ENCODE assay signal across 29 cellular contexts in genomic region chr2:155852156-155852555, GRCh38.
"Had no signal": no experiment of that assay in that cellular context is flagged by ENCODE, and none has a peak within 500 bp of the region (broad histone marks: within the 10 kb centered on the region; RNA-seq: fewer than 3 reads in every experiment).

No MANE protein-coding gene starts in this region.

- H3K4me1 Mint-ChIP-seq: stimulated activated effector memory CD8-positive, alpha-beta T cell treated with anti-CD3 and anti-CD28 coated beads, Interleukin-12 subunit alpha, Interleukin-12 subunit beta, amount 100 ng/mL, for 72 hours; stimulated activated memory B cell treated with anti-CD40 and anti-IgM and Interleukin-4, amounts not matched to agents 10 μg/mL and 1 μg/mL and 100 μg/mL, for 72 hours; stimulated activated naive B cell treated with anti-CD40 and anti-IgM and Interleukin-4, amounts not matched to agents 10 μg/mL and 1 μg/mL and 100 μg/mL, for 72 hours; stimulated activated naive CD8-positive, alpha-beta T cell treated with anti-CD3 and anti-CD28 coated beads, Interleukin-15, amount 100 ng/mL, for 72 hours had no signal

- H3K27ac Mint-ChIP-seq: stimulated activated effector memory CD8-positive, alpha-beta T cell treated with anti-CD3 and anti-CD28 coated beads, Interleukin-12 subunit alpha, Interleukin-12 subunit beta, amount 100 ng/mL, for 72 hours; stimulated activated memory B cell treated with anti-CD40 and anti-IgM and Interleukin-4, amounts not matched to agents 10 μg/mL and 1 μg/mL and 100 μg/mL, for 72 hours; stimulated activated naive B cell treated with anti-CD40 and anti-IgM and Interleukin-4, amounts not matched to agents 10 μg/mL and 1 μg/mL and 100 μg/mL, for 72 hours; stimulated activated naive CD8-positive, alpha-beta T cell treated with anti-CD3 and anti-CD28 coated beads, Interleukin-15, amount 100 ng/mL, for 72 hours; stimulated activated naive CD8-positive, alpha-beta T cell treated with anti-CD3 and anti-CD28 coated beads, Interleukin-15, Interleukin-2, amounts not matched to agents 100 ng/mL and 50 ng/mL, for 24 hours; type B pancreatic cell had no signal

- H3K4me3 Mint-ChIP-seq: stimulated activated effector memory CD8-positive, alpha-beta T cell treated with anti-CD3 and anti-CD28 coated beads, Interleukin-12 subunit alpha, Interleukin-12 subunit beta, amount 100 ng/mL, for 72 hours; stimulated activated memory B cell treated with anti-CD40 and anti-IgM and Interleukin-4, amounts not matched to agents 10 μg/mL and 1 μg/mL and 100 μg/mL, for 72 hours; stimulated activated naive B cell treated with anti-CD40 and anti-IgM and Interleukin-4, amounts not matched to agents 10 μg/mL and 1 μg/mL and 100 μg/mL, for 72 hours; stimulated activated naive CD8-positive, alpha-beta T cell treated with anti-CD3 and anti-CD28 coated beads, Interleukin-15, amount 100 ng/mL, for 72 hours; stimulated activated naive CD8-positive, alpha-beta T cell treated with anti-CD3 and anti-CD28 coated beads, Interleukin-15, Interleukin-2, amounts not matched to agents 100 ng/mL and 50 ng/mL, for 24 hours; type B pancreatic cell had no signal

- H3K36me3 Mint-ChIP-seq: stimulated activated effector memory CD8-positive, alpha-beta T cell treated with anti-CD3 and anti-CD28 coated beads, Interleukin-12 subunit alpha, Interleukin-12 subunit beta, amount 100 ng/mL, for 72 hours; stimulated activated memory B cell treated with anti-CD40 and anti-IgM and Interleukin-4, amounts not matched to agents 10 μg/mL and 1 μg/mL and 100 μg/mL, for 72 hours; stimulated activated naive B cell treated with anti-CD40 and anti-IgM and Interleukin-4, amounts not matched to agents 10 μg/mL and 1 μg/mL and 100 μg/mL, for 72 hours; type B pancreatic cell had no signal

- ATAC-seq: stimulated activated effector memory CD8-positive, alpha-beta T cell treated with anti-CD3 and anti-CD28 coated beads, Interleukin-12 subunit alpha, Interleukin-12 subunit beta, amount 100 ng/mL, for 72 hours; stimulated activated memory B cell treated with anti-CD40 and anti-IgM and Interleukin-4, amounts not matched to agents 10 μg/mL and 1 μg/mL and 100 μg/mL, for 72 hours; stimulated activated naive B cell treated with anti-CD40 and anti-IgM and Interleukin-4, amounts not matched to agents 10 μg/mL and 1 μg/mL and 100 μg/mL, for 72 hours; stimulated activated naive CD8-positive, alpha-beta T cell treated with anti-CD3 and anti-CD28 coated beads, Interleukin-15, amount 100 ng/mL, for 72 hours; stimulated activated naive CD8-positive, alpha-beta T cell treated with anti-CD3 and anti-CD28 coated beads, Interleukin-15, Interleukin-2, amounts not matched to agents 100 U/mL and 50 U/mL, for 24 hours; upper lobe of right lung had no signal

- FAIRE-seq: urothelium cell line had no signal

- DNase-seq: stimulated activated CD4-positive, alpha-beta T cell treated with anti-CD3 and anti-CD28 coated beads, Interleukin-2, amount 100 ng/mL, for 48 hours; stimulated activated CD4-positive, alpha-beta T cell treated with anti-CD3 and anti-CD28 coated beads, Interleukin-4, amount 100 ng/mL, for 1 hour; stimulated activated CD4-positive, alpha-beta T cell treated with anti-CD3 and anti-CD28 coated beads, Interleukin-4, amount 100 ng/mL, for 24 hours; stimulated activated CD4-positive, alpha-beta T cell treated with anti-CD3 and anti-CD28 coated beads, Interleukin-4, amount 100 ng/mL, for 4 hours; stimulated activated CD8-positive, alpha-beta memory T cell treated with anti-CD3 and anti-CD28 coated beads, Interleukin-4, amount 100 ng/mL, for 48 hours; stimulated activated naive B cell treated with anti-CD40 and anti-IgM and Interleukin-4, amounts not matched to agents 10 μg/mL and 1 μg/mL and 100 μg/mL, for 72 hours; stimulated activated naive CD4-positive, alpha-beta T cell; stimulated activated naive CD4-positive, alpha-beta T cell treated with Interleukin-2 at 50 U/mL for 16 hours; stimulated activated naive CD8-positive, alpha-beta T cell treated with anti-CD3 and anti-CD28 coated beads, Interleukin-15, amount 100 ng/mL, for 72 hours; stimulated activated naive CD8-positive, alpha-beta T cell treated with anti-CD3 and anti-CD28 coated beads, Interleukin-15, Interleukin-2, amounts not matched to agents 100 U/mL and 50 U/mL, for 24 hours; stomach; substantia nigra; testis; thyroid gland; tibial artery; transverse colon; trophoblast cell; upper lobe of left lung; upper lobe of right lung; uterus had no signal

- H3K27me3 ChIP-seq: stomach, suprapubic skin, testis, thyroid gland, tibial artery, tibial nerve, transverse colon, upper lobe of left lung, upper lobe of right lung, uterus, vagina had no signal

- H3K27ac ChIP-seq: stomach, suprapubic skin, testis, thoracic aorta, thyroid gland, tibial artery, tibial nerve, transverse colon, upper lobe of left lung, upper lobe of right lung, uterus, vagina had no signal

- H3K27me3 Mint-ChIP-seq: stimulated activated memory B cell treated with anti-CD40 and anti-IgM and Interleukin-4, amounts not matched to agents 10 μg/mL and 1 μg/mL and 100 μg/mL, for 72 hours; stimulated activated naive B cell treated with anti-CD40 and anti-IgM and Interleukin-4, amounts not matched to agents 10 μg/mL and 1 μg/mL and 100 μg/mL, for 72 hours; stimulated activated naive CD8-positive, alpha-beta T cell treated with anti-CD3 and anti-CD28 coated beads, Interleukin-15, amount 100 ng/mL, for 72 hours; type B pancreatic cell had no signal

- H3K9me3 ChIP-seq: stomach, suprapubic skin, testis, thyroid gland, tibial artery, transverse colon, upper lobe of left lung, upper lobe of right lung, uterus, vagina had no signal

- H3K4me3 ChIP-seq: stomach, suprapubic skin, testis, thoracic aorta, thyroid gland, tibial artery, tibial nerve, transverse colon, upper lobe of left lung, upper lobe of right lung, uterus, vagina had no signal

- H3K9me3 Mint-ChIP-seq: stimulated activated effector memory CD8-positive, alpha-beta T cell treated with anti-CD3 and anti-CD28 coated beads, Interleukin-12 subunit alpha, Interleukin-12 subunit beta, amount 100 ng/mL, for 72 hours; stimulated activated memory B cell treated with anti-CD40 and anti-IgM and Interleukin-4, amounts not matched to agents 10 μg/mL and 1 μg/mL and 100 μg/mL, for 72 hours; stimulated activated naive CD8-positive, alpha-beta T cell treated with anti-CD3 and anti-CD28 coated beads, Interleukin-15, amount 100 ng/mL, for 72 hours; stimulated activated naive CD8-positive, alpha-beta T cell treated with anti-CD3 and anti-CD28 coated beads, Interleukin-15, Interleukin-2, amounts not matched to agents 100 ng/mL and 50 ng/mL, for 24 hours; type B pancreatic cell had no signal

- H3K4me1 ChIP-seq: stomach, suprapubic skin, testis, thyroid gland, tibial artery, tibial nerve, transverse colon, upper lobe of left lung, upper lobe of right lung, uterus, vagina had no signal

- H3K36me3 ChIP-seq: stomach, suprapubic skin, thoracic aorta, thyroid gland, tibial artery, tibial nerve, transverse colon, upper lobe of left lung, upper lobe of right lung, uterus, vagina had no signal
